ENCODE assay signal across 11 cellular contexts in the genomic region with DNA sequence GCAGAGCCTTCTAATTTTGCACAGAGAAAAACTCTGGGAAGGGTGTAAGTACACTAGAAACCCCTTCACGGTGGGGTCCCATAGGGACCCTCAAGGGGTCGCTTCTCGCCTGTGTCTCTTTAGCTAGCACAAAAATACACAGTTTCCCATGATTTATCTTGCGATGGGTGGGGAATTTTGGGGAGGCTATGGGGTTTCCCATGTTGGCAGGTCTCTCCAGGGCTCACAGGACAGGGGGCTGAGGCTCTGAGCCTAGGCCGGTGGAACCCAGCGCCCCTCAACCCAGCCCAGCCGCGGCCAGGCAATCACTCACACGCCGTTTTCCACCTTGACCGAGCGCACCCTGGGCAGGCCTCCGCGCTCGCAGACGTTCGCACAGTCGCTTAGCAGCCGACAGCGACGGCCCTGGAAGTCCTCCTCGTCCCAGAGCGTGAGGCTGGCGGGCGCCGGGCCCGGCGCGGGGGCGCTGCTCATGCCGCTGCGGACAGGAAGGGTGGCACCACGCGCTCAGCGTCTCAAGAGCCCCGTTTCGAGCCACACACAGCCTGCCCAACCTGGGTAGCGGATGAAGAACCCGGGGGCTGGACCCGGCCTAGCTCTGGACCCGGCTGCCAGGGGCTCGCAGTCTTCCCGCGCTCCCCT. TPM values are rescaled to one million over a fixed set of nuclear protein-coding genes. Genes with fewer than 3 reads are reported as not detected.
DNase-seq lines count a peak whose midpoint lies in the region; ATAC-seq, FAIRE-seq and TF ChIP-seq lines count a peak whose summit lies in the region.
"Had no signal": no experiment of that assay in that cellular context is flagged by ENCODE, and none has a peak within 500 bp of the region (broad histone marks: within the 10 kb centered on the region; RNA-seq: fewer than 3 reads in every experiment).

No MANE protein-coding gene starts in this region.

- H3K4me2 ChIP-seq in hepatocyte = peak overlapping the region; percentile 92

- H3K4me3 Mint-ChIP-seq in stimulated activated effector memory CD8-positive, alpha-beta T cell treated with anti-CD3 and anti-CD28 coated beads, Interleukin-12 subunit alpha, Interleukin-12 subunit beta, amount 100 ng/mL, for 72 hours = no peak overlapping the region
- H3K4me3 Mint-ChIP-seq: activated CD8-positive, alpha-beta T cell treated with anti-CD3 and anti-CD28 coated beads for 36 hours had no signal

- 8% methylated on average over 41 of the region's 44 CpGs for WGBS in hepatocyte (ENCODE audit: low lambda C conversion rate, missing lambda C conversion rate)

- H3K27ac ChIP-seq in hepatocyte = no peak overlapping the region

- no peak overlapping the region for H2AFZ ChIP-seq in hepatocyte

- DNase-seq in NCI-H146 (lab: John Stamatoyannopoulos, UW) (peak; percentile 31), NCI-H146 treated with DMSO at 0.1 percent for 48 hours (lab: John Stamatoyannopoulos, UW; ENCODE audit: unreplicated experiment) (no peak), NCI-H748 (lab: John Stamatoyannopoulos, UW; ENCODE audit: unreplicated experiment) (peak; percentile 83), hepatocyte (ENCODE audit: low spot score) (peak; percentile 40), HEK293T (ENCODE audit: extremely low spot score) (no peak), urothelium cell line (ENCODE audit: low spot score) (no peak)
- DNase-seq in stimulated activated effector memory CD8-positive, alpha-beta T cell treated with anti-CD3 and anti-CD28 coated beads, Interleukin-12 subunit alpha, Interleukin-12 subunit beta, amount 100 ng/mL, for 72 hours (ENCODE audit: low spot score in 2 of 2) = no peak
- DNase-seq: activated CD8-positive, alpha-beta T cell treated with anti-CD3 and anti-CD28 coated beads for 36 hours had no signal

- CTCF ChIA-PET in HEK293T (lab: Yijun Ruan, JAX) = no interaction called here

- no peak overlapping the region for H3K27ac Mint-ChIP-seq in stimulated activated effector memory CD8-positive, alpha-beta T cell treated with anti-CD3 and anti-CD28 coated beads, Interleukin-12 subunit alpha, Interleukin-12 subunit beta, amount 100 ng/mL, for 72 hours
- H3K27ac Mint-ChIP-seq: activated CD8-positive, alpha-beta T cell treated with anti-CD3 and anti-CD28 coated beads for 36 hours; memory B cell; type B pancreatic cell had no signal

- POLR2A ChIA-PET in HEK293T (lab: Yijun Ruan, JAX) = no interaction called here

- no peaks in the 10 kb centered on the region for H3K9me3 ChIP-seq in hepatocyte (ENCODE audit: low read depth)

- H3K4me1 Mint-ChIP-seq in stimulated activated effector memory CD8-positive, alpha-beta T cell treated with anti-CD3 and anti-CD28 coated beads, Interleukin-12 subunit alpha, Interleukin-12 subunit beta, amount 100 ng/mL, for 72 hours = peaks cover 6% of the 10 kb centered on the region

- peaks cover 90% of the 10 kb centered on the region for H3K27me3 ChIP-seq in hepatocyte

- no peaks in the 10 kb centered on the region for H4K20me1 ChIP-seq in hepatocyte (ENCODE audit: insufficient read depth, poor library complexity, severe bottlenecking)

- FAIRE-seq in urothelium cell line (lab: Jason Lieb, UNC) = no peak

- H3K79me2 ChIP-seq in hepatocyte = no peaks in the 10 kb centered on the region

- H3K9me2 ChIP-seq in hepatocyte (replicated peaks; ENCODE audit: insufficient read depth) = no peaks in the 10 kb centered on the region

- peak; percentile 16 for ATAC-seq in stimulated activated effector memory CD8-positive, alpha-beta T cell treated with anti-CD3 and anti-CD28 coated beads, Interleukin-12 subunit alpha, Interleukin-12 subunit beta, amount 100 ng/mL, for 72 hours
- no peak for ATAC-seq in GM18909 (IDR thresholded peaks at IDR 0.05; ENCODE audit: poor library complexity, unreplicated experiment)
- ATAC-seq: activated CD8-positive, alpha-beta T cell treated with anti-CD3 and anti-CD28 coated beads for 36 hours had no signal

- H3K9me3 Mint-ChIP-seq in stimulated activated effector memory CD8-positive, alpha-beta T cell treated with anti-CD3 and anti-CD28 coated beads, Interleukin-12 subunit alpha, Interleukin-12 subunit beta, amount 100 ng/mL, for 72 hours = no peaks in the 10 kb centered on the region
- H3K9me3 Mint-ChIP-seq: activated CD8-positive, alpha-beta T cell treated with anti-CD3 and anti-CD28 coated beads for 36 hours; memory B cell; type B pancreatic cell had no signal

- no peak for TF ChIP-seq CTCF in hepatocyte (IDR thresholded peaks at IDR 0.05; ENCODE audit: poor library complexity)

- H3K36me3 ChIP-seq in hepatocyte (replicated peaks; ENCODE audit: insufficient read depth, low read depth) = no peaks in the 10 kb centered on the region

- no peak overlapping the region for H3K4me3 ChIP-seq in hepatocyte

- H3K36me3 Mint-ChIP-seq in stimulated activated effector memory CD8-positive, alpha-beta T cell treated with anti-CD3 and anti-CD28 coated beads, Interleukin-12 subunit alpha, Interleukin-12 subunit beta, amount 100 ng/mL, for 72 hours = no peaks in the 10 kb centered on the region
- H3K36me3 Mint-ChIP-seq: memory B cell, type B pancreatic cell had no signal

- peaks cover 12% of the 10 kb centered on the region for H3K4me1 ChIP-seq in hepatocyte (ENCODE audit: insufficient read depth)

TF ChIP-seq in HEK293T, 16 proteins besides CTCF, POLR2A, EP300 and RAD21:
- TF ChIP-seq FOXA1 (IDR thresholded peaks at IDR 0.05) (no peak), SUZ12 (IDR thresholded peaks at IDR 0.05) (no peak), LEF1 (IDR thresholded peaks at IDR 0.05; ENCODE audit: borderline replicate concordance) (no peak), ELF4 (IDR thresholded peaks at IDR 0.05) (no peak), BHLHE40 (IDR thresholded peaks at IDR 0.05; ENCODE audit: borderline replicate concordance) (no peak), L3MBTL2 (conservative IDR thresholded peaks at IDR 0.05) (no peak), HDGF (IDR thresholded peaks at IDR 0.05; ENCODE audit: borderline replicate concordance) (no peak), TARDBP (IDR thresholded peaks at IDR 0.05) (no peak), ARNT (IDR thresholded peaks at IDR 0.05) (no peak), CTBP1 (IDR thresholded peaks at IDR 0.05; ENCODE audit: borderline replicate concordance) (no peak), ZNF384 (IDR thresholded peaks at IDR 0.05) (no peak), SP1 (IDR thresholded peaks at IDR 0.05) (no peak), NFRKB (IDR thresholded peaks at IDR 0.05) (no peak), FOXM1 (IDR thresholded peaks at IDR 0.05; ENCODE audit: borderline replicate concordance) (no peak), FOXK2 (IDR thresholded peaks at IDR 0.05) (no peak)
- TF ChIP-seq, protein P1, sequence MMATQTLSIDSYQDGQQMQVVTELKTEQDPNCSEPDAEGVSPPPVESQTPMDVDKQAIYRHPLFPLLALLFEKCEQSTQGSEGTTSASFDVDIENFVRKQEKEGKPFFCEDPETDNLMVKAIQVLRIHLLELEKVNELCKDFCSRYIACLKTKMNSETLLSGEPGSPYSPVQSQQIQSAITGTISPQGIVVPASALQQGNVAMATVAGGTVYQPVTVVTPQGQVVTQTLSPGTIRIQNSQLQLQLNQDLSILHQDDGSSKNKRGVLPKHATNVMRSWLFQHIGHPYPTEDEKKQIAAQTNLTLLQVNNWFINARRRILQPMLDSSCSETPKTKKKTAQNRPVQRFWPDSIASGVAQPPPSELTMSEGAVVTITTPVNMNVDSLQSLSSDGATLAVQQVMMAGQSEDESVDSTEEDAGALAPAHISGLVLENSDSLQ (IDR thresholded peaks at IDR 0.05) = no peak

RNA-seq across cellular contexts. Expression of a gene that starts 0.4 kb away (rescaled TPM):
- 0.90 TPM in 1 of 2 replicates, not detected in the other for total RNA-seq in hepatocyte
- not detected in 2 replicates for polyA plus RNA-seq in hepatocyte
- total RNA-seq: activated CD8-positive, alpha-beta T cell treated with anti-CD3 and anti-CD28 coated beads for 36 hours had no signal

RNA-seq across cellular contexts. Expression of a gene that starts 7.8 kb away (rescaled TPM):
- 0.70 TPM in 1 of 2 replicates, not detected in the other for total RNA-seq in hepatocyte
- 0.58 and 2.1 TPM in 2 replicates for polyA plus RNA-seq in hepatocyte
- total RNA-seq: activated CD8-positive, alpha-beta T cell treated with anti-CD3 and anti-CD28 coated beads for 36 hours had no signal

RNA-seq across cellular contexts. Expression of a gene that starts 33.4 kb away (rescaled TPM):
- total RNA-seq in hepatocyte = 0.08 and 0.37 TPM in 2 replicates
- not detected in 2 replicates for polyA plus RNA-seq in hepatocyte
- total RNA-seq: activated CD8-positive, alpha-beta T cell treated with anti-CD3 and anti-CD28 coated beads for 36 hours had no signal

RNA-seq across cellular contexts. Expression of a gene that starts 48.5 kb away (rescaled TPM):
- total RNA-seq in hepatocyte = 0.03 and 0.12 TPM in 2 replicates
- polyA plus RNA-seq in hepatocyte = 0.05 and 0.06 TPM in 2 replicates
- total RNA-seq: activated CD8-positive, alpha-beta T cell treated with anti-CD3 and anti-CD28 coated beads for 36 hours had no signal

Comparison
In these comparisons a context has a peak if more than half of its experiments do, and no peak if none do; other contexts are left out.
1. DNase-seq: peak in NCI-H146 (single experiment), NCI-H748 (single experiment) and hepatocyte (single experiment); none in NCI-H146 treated with DMSO at 0.1 percent for 48 hours (single experiment), stimulated activated effector memory CD8-positive, alpha-beta T cell treated with anti-CD3 and anti-CD28 coated beads, Interleukin-12 subunit alpha, Interleukin-12 subunit beta, amount 100 ng/mL, for 72 hours (0 of 2), HEK293T (single experiment) and urothelium cell line (single experiment).